ENCODE assay signal across 21 cellular contexts in the genomic region with DNA sequence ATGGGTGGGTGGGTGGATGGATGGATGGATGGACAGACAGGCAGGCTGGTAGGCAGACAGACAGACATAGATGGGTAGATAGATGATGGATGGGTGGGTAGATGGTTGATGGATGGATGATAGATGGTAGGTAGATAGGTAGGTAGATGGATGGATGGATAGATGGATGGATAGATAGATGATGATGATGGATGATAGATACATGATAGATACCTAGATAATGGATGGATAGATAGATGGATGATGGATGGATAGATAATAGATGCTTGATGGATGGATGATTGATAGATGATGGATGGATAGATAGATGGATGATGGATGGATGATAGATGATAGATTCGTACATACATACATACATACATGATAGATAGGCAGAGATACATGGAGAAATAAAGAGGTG.
"Had no signal": no experiment of that assay in that cellular context is flagged by ENCODE, and none has a peak within 500 bp of the region (broad histone marks: within the 10 kb centered on the region; RNA-seq: fewer than 3 reads in every experiment).

No MANE protein-coding gene starts in this region.

- H3K27ac ChIP-seq: colonic mucosa, epithelial cell of prostate, esophagus squamous epithelium, gastrocnemius medialis, heart right ventricle, left lung, lower lobe of right lung had no signal

- H3K27ac Mint-ChIP-seq: dendritic cell treated with granulocyte-macrophage colony-stimulating factor and Interleukin-4, amounts not matched to agents 40 ng/mL and 50 ng/mL, for 4 days; effector memory CD8-positive, alpha-beta T cell; endodermal cell; mesothelial cell of epicardium had no signal

- DNase-seq: colonic mucosa; cortex of kidney; effector CD8-positive, alpha-beta T cell; effector memory CD8-positive, alpha-beta T cell; endodermal cell; erythroblast; esophagus squamous epithelium; foreskin fibroblast; foreskin melanocyte; gastrocnemius medialis; glutamatergic neuron; heart right ventricle; left cardiac atrium; left lung; left ventricle myocardium superior; lower lobe of right lung; mesenchymal stem cell had no signal

- H3K4me1 ChIP-seq: colonic mucosa, esophagus squamous epithelium, gastrocnemius medialis, heart right ventricle, left lung, lower lobe of right lung had no signal

- H3K9me3 ChIP-seq: colonic mucosa, esophagus squamous epithelium, gastrocnemius medialis, lower lobe of right lung had no signal

- ATAC-seq: effector memory CD8-positive, alpha-beta T cell; esophagus mucosa; gastrocnemius medialis; heart right ventricle; left cardiac atrium; left lung; left ventricle myocardium superior; lower lobe of right lung had no signal

- H3K36me3 ChIP-seq: colonic mucosa, esophagus squamous epithelium, gastrocnemius medialis, heart right ventricle, left lung, lower lobe of right lung had no signal

- H3K4me3 Mint-ChIP-seq: dendritic cell treated with granulocyte-macrophage colony-stimulating factor and Interleukin-4, amounts not matched to agents 40 ng/mL and 50 ng/mL, for 4 days; effector memory CD8-positive, alpha-beta T cell; endodermal cell; mesothelial cell of epicardium had no signal

- H3K4me3 ChIP-seq: colonic mucosa, esophagus squamous epithelium, gastrocnemius medialis, heart right ventricle, left lung, lower lobe of right lung had no signal

- H3K4me1 Mint-ChIP-seq: endodermal cell, mesothelial cell of epicardium had no signal

- H3K27me3 ChIP-seq: colonic mucosa, gastrocnemius medialis had no signal

- H3K27me3 Mint-ChIP-seq: dendritic cell treated with granulocyte-macrophage colony-stimulating factor and Interleukin-4, amounts not matched to agents 40 ng/mL and 50 ng/mL, for 4 days; effector memory CD8-positive, alpha-beta T cell had no signal

- H3K9me3 Mint-ChIP-seq: dendritic cell treated with granulocyte-macrophage colony-stimulating factor and Interleukin-4, amounts not matched to agents 40 ng/mL and 50 ng/mL, for 4 days; effector memory CD8-positive, alpha-beta T cell; mesothelial cell of epicardium had no signal

- H3K36me3 Mint-ChIP-seq: mesothelial cell of epicardium had no signal
